Comparison of ENCODE assay signal across 8 cellular contexts in the genomic region with DNA sequence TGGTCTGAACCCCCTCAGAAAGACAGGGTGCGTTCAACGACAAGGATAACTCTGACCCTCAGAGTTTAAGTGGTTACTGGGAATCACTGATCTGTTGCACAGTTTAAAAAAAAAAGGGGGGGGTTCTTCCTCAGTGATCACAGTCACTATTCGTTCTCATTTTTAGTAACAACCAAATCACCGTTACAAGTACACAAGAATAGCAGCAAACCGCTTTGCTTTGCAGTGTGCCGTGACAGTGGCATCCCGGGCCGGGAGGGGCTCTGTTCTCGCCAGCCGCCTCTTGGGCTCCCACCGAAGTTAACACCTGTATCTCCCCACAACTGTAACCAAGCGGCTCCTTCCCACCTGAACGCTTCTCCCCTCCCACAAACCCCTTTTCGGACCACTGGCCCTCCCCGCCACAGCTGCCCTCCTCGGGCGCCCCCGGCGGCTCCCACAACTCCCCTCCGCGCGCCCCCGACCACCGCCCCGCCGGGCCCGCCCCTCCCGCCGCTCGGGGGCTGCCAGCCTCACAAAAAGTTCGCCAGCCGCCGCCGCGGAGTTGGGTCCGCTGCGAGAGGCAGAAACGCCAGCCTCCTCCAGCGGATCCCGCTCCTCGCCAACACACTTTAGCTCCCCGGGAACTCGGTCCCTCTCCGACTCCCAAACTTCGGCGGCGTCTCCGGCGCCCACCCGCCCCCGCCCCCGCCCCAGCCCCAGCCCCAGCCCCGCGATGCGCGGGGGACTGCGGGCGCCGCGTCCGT. TPM values are rescaled to one million over a fixed set of nuclear protein-coding genes. Genes with fewer than 3 reads are reported as not detected.
A peak's percentile ranks its signal among the peaks of the same experiment; 100 is the strongest.
DNase-seq lines count a peak whose midpoint lies in the region; ATAC-seq, FAIRE-seq and TF ChIP-seq lines count a peak whose summit lies in the region.

No MANE protein-coding gene starts in this region.

- ATAC-seq in GM18867 (IDR thresholded peaks at IDR 0.05; ENCODE audit: unreplicated experiment) (peak; percentile 40), HG03066 (IDR thresholded peaks at IDR 0.05; ENCODE audit: low read depth, unreplicated experiment) (peak; percentile 34)

- no peaks in the 10 kb centered on the region for H3K27me3 ChIP-seq in SK-N-SH (ENCODE audit: insufficient read depth)
- peaks cover 22% of the 10 kb centered on the region for H3K27me3 ChIP-seq in iPS-18a (ENCODE audit: control insufficient read depth, insufficient read depth, low read length)
- H3K27me3 ChIP-seq in small intestine (ENCODE audit: control insufficient read depth in 2 of 2, insufficient read depth in 2 of 2, low read length in 2 of 2), result no peaks in the 10 kb centered on the region

- DNase-seq in ACHN (peak; percentile 22), SK-N-SH (peak; percentile 68), amniotic epithelial cell (ENCODE audit: low read depth) (peak; percentile 18), small intestine (peak; percentile 9), GF-D8 (lab: John Stamatoyannopoulos, UW) (no peak)

- peak overlapping the region; percentile 82 for H3K4me2 ChIP-seq in SK-N-SH

- peaks cover 4% of the 10 kb centered on the region for H3F3A ChIP-seq in SK-N-SH (replicated peaks; ENCODE audit: insufficient read depth)

- H3K79me2 ChIP-seq in SK-N-SH (ENCODE audit: insufficient read depth), result no peaks in the 10 kb centered on the region; the same call in none of the 2 replicates

- CTCF ChIA-PET in SK-N-SH (lab: Yijun Ruan, JAX), result interaction anchor here (0.6 to 4.0 kb wide), 16 partner anchors 7 to 476 kb away, joined by 3 to 56 read pairs (median 4); no protein-coding TSS in a partner anchor

- H3K9ac ChIP-seq in SK-N-SH (peak overlapping the region; percentile 55), iPS-18a (ENCODE audit: low read length) (peak overlapping the region; percentile 17)

- peak overlapping the region; percentile 64 to 73 for H3K4me3 ChIP-seq in SK-N-SH (ENCODE audit: low read depth in 2 of 2, low read length in 1 of 2)
- H3K4me3 ChIP-seq in iPS-18a (ENCODE audit: low read length), result peak overlapping the region; percentile 78
- peak overlapping the region; percentile 90 to 96 for H3K4me3 ChIP-seq in small intestine (ENCODE audit: low read depth in 1 of 2, low read length in 2 of 2)

- H3K4me1 ChIP-seq in SK-N-SH (ENCODE audit: control insufficient read depth in 1 of 2, insufficient read depth in 2 of 2, low read depth in 1 of 2, low read length in 1 of 2) (peaks cover 7 to 10% of the 10 kb centered on the region in 2 experiments; a peak in 2 of 4 replicates), iPS-18a (ENCODE audit: control insufficient read depth, low read depth, low read length) (peaks cover 34% of the 10 kb centered on the region), small intestine (ENCODE audit: control insufficient read depth in 2 of 2, insufficient read depth in 1 of 2, low read depth in 1 of 2, low read length in 1 of 2) (peaks cover 0 to 2% of the 10 kb centered on the region in 2 donors)

- TF ChIP-seq CTCF in SK-N-SH (IDR thresholded peaks at IDR 0.05), result no peak

- H2AFZ ChIP-seq in SK-N-SH (ENCODE audit: low read depth), result peak overlapping the region; percentile 51; the same call in 1 of the 2 replicates

- no peaks in the 10 kb centered on the region for H3K36me3 ChIP-seq in SK-N-SH (replicated peaks in 1 of 2; ENCODE audit: control insufficient read depth in 1 of 2, insufficient read depth in 2 of 2, low read length in 1 of 2)
- no peaks in the 10 kb centered on the region for H3K36me3 ChIP-seq in iPS-18a (ENCODE audit: control insufficient read depth, low read depth, low read length)
- H3K36me3 ChIP-seq in small intestine (ENCODE audit: control insufficient read depth in 2 of 2, insufficient read depth in 2 of 2, low read length in 2 of 2), result no peaks in the 10 kb centered on the region

- TF ChIP-seq RAD21 in SK-N-SH (IDR thresholded peaks at IDR 0.05; ENCODE audit: low read length), result no peak

- no peak for TF ChIP-seq EP300 in SK-N-SH (IDR thresholded peaks at IDR 0.05; ENCODE audit: borderline replicate concordance in 1 of 2, low read depth in 1 of 2, low read length in 1 of 2)

- FAIRE-seq in small intestine (lab: Jason Lieb, UNC), result no peak

- H3K9me3 ChIP-seq in SK-N-SH (no peaks in the 10 kb centered on the region), iPS-18a (ENCODE audit: control insufficient read depth, low read depth, low read length) (no peaks in the 10 kb centered on the region), small intestine (ENCODE audit: control insufficient read depth, low read depth) (no peaks in the 10 kb centered on the region)

- peaks cover 3% of the 10 kb centered on the region; the same call in 1 of the 2 replicates for H4K20me1 ChIP-seq in SK-N-SH (ENCODE audit: insufficient read depth)

- WGBS in SK-N-SH (ENCODE audit: low lambda C conversion rate), result 4% methylated on average over 30 of the region's 61 CpGs
- 1 to 2% (median 1%) methylated on average over 32 to 61 of the region's 61 CpGs for WGBS in small intestine, 3 donors

- in situ Hi-C loops in ACHN (cut with HindIII; ENCODE audit: low pct_ligation_motif_present, low pct_unique_long_range_greater_than_20kb, low sequenced_read_pairs), result no loop called here

- no peaks in the 10 kb centered on the region for H3K9me2 ChIP-seq in SK-N-SH

- POLR2A ChIA-PET in SK-N-SH (lab: Yijun Ruan, JAX), result interaction anchor here (1.7 to 2.9 kb wide), 4 partner anchors 102 to 416 kb away, joined by 9 to 97 read pairs (median 26); a partner anchor contains a TSS

- peak overlapping the region in 1 of 2 experiments; percentile 43; a peak in 2 of 4 replicates for H3K27ac ChIP-seq in SK-N-SH (ENCODE audit: low read depth in 2 of 2, low read length in 1 of 2)
- H3K27ac ChIP-seq in iPS-18a (ENCODE audit: low read length), result no peak overlapping the region
- peak overlapping the region in 1 of 2 donors; percentile 72 for H3K27ac ChIP-seq in small intestine (ENCODE audit: low read depth in 1 of 2, low read length in 1 of 2)

TF ChIP-seq in SK-N-SH, 30 proteins besides CTCF, POLR2A, EP300 and RAD21:
- TF ChIP-seq, protein P1, sequence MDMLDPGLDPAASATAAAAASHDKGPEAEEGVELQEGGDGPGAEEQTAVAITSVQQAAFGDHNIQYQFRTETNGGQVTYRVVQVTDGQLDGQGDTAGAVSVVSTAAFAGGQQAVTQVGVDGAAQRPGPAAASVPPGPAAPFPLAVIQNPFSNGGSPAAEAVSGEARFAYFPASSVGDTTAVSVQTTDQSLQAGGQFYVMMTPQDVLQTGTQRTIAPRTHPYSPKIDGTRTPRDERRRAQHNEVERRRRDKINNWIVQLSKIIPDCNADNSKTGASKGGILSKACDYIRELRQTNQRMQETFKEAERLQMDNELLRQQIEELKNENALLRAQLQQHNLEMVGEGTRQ (IDR thresholded peaks at IDR 0.05; ENCODE audit: borderline replicate concordance, low read depth, low read length), result no peak
- no peak for TF ChIP-seq NRF1 (IDR thresholded peaks at IDR 0.05; ENCODE audit: low read depth, low read length)
- no peak for TF ChIP-seq FOSL2 (IDR thresholded peaks at IDR 0.05; ENCODE audit: borderline replicate concordance, low read depth)
TF ChIP-seq in SK-N-SH: peak in this region for 0.

RNA-seq across cellular contexts. Expression of a gene that starts 1.2 kb away (rescaled TPM):
- polyA plus RNA-seq in SK-N-SH (2012; rRNA removed), result 35.3 and 52.2 TPM in 2 replicates
- polyA plus RNA-seq in SK-N-SH (2012; cell fraction: cytosol; rRNA removed), result 39.7 and 44.1 TPM in 2 replicates
- polyA plus RNA-seq in SK-N-SH (2012; cell fraction: nucleus; rRNA removed), result 30.8 and 42.2 TPM in 2 replicates
- polyA plus RNA-seq in small intestine, result 10 to 100 TPM in 2 of 3 donors, 1 to 10 TPM in 1; 2.9 to 11.9 (median 11.8) TPM
